10 cellular contexts compared by ENCODE assay signal in the genomic region with DNA sequence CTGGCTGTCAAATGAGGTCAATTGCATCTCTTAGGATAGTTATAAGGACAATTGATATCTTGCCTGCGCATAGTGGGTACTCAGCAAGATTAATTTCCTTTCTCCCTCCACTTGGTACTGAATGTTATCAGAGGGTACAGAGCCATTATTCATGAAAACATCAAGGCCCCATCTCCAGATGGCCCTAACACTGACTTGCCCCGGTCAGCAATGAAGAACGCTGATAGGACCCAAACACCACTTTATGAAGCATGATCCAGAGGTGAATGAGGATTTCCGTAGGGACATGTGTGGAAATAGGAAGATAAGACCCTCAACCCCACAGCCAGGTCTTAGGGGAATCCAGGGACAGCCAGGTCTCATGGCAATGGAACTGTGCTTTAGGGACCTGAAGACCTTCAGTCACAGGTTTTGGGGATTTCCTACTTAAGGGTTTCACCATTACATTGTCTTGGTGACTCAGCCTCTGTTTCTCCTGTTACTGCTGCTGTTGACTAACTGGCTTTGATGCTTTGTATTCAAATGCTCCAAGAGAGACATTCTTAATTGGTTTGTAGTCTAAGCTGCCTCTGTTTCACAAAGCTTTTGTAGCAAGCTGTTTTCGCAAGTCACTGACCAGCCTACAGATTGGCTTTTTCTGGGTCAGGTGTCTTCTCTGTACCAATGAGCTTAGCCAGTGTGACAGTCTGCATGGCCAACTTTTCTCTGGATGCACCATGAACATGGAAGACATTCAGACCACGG. TPM values are rescaled to one million over a fixed set of nuclear protein-coding genes. Genes with fewer than 3 reads are reported as not detected.
DNase-seq lines count a peak whose midpoint lies in the region; ATAC-seq and TF ChIP-seq lines count a peak whose summit lies in the region.
"Had no signal": no experiment of that assay in that cellular context is flagged by ENCODE, and none has a peak within 500 bp of the region (broad histone marks: within the 10 kb centered on the region; RNA-seq: fewer than 3 reads in every experiment).

No MANE protein-coding gene starts in this region.

- WGBS in esophagus, 2 donors = 92 to 95% methylated on average over 6 of the region's 6 CpGs

- no peak overlapping the region for H3K27ac Mint-ChIP-seq in endothelial cell (ENCODE audit: unreplicated experiment)
- H3K27ac Mint-ChIP-seq: dendritic cell treated with granulocyte-macrophage colony-stimulating factor and Interleukin-4, amounts not matched to agents 40 ng/mL and 50 ng/mL, for 4 days had no signal

- H3K27me3 Mint-ChIP-seq in endothelial cell (ENCODE audit: unreplicated experiment) = no peaks in the 10 kb centered on the region
- H3K27me3 Mint-ChIP-seq: dendritic cell treated with granulocyte-macrophage colony-stimulating factor and Interleukin-4, amounts not matched to agents 40 ng/mL and 50 ng/mL, for 4 days had no signal

- CTCF ChIA-PET in HEK293T (lab: Yijun Ruan, JAX) = no interaction called here

- H3K4me1 ChIP-seq in esophagus (ENCODE audit: control insufficient read depth in 2 of 2, insufficient read depth in 2 of 2, low read length in 1 of 2) = peaks cover 2 to 7% of the 10 kb centered on the region in 2 donors

- ATAC-seq in GM19463 (IDR thresholded peaks at IDR 0.05; ENCODE audit: unreplicated experiment) = peak; percentile 84

- no peaks in the 10 kb centered on the region for H3K27me3 ChIP-seq in esophagus (ENCODE audit: control insufficient read depth in 1 of 2, insufficient read depth in 2 of 2, low read length in 2 of 2)

- H3K4me1 Mint-ChIP-seq in endothelial cell (ENCODE audit: unreplicated experiment) = peaks cover 18% of the 10 kb centered on the region

- H3K9me3 ChIP-seq in esophagus (ENCODE audit: control insufficient read depth in 2 of 2, insufficient read depth in 1 of 2, low read depth in 1 of 2, low read length in 1 of 2) = no peaks in the 10 kb centered on the region

- in situ Hi-C loops in Caki2 (cut with HindIII; ENCODE audit: low pct_unique_long_range_greater_than_20kb, low sequenced_read_pairs) = no loop called here

- no peak overlapping the region for H3K4me3 Mint-ChIP-seq in endothelial cell (ENCODE audit: unreplicated experiment)
- H3K4me3 Mint-ChIP-seq: dendritic cell treated with granulocyte-macrophage colony-stimulating factor and Interleukin-4, amounts not matched to agents 40 ng/mL and 50 ng/mL, for 4 days had no signal

- no peaks in the 10 kb centered on the region for H3K36me3 ChIP-seq in esophagus (ENCODE audit: control insufficient read depth in 2 of 2, insufficient read depth in 2 of 2, low read length in 1 of 2)

- no peaks in the 10 kb centered on the region for H3K36me3 Mint-ChIP-seq in endothelial cell (ENCODE audit: low read depth, unreplicated experiment)

- no peaks in the 10 kb centered on the region for H3K9me3 Mint-ChIP-seq in endothelial cell (ENCODE audit: unreplicated experiment)
- H3K9me3 Mint-ChIP-seq: dendritic cell treated with granulocyte-macrophage colony-stimulating factor and Interleukin-4, amounts not matched to agents 40 ng/mL and 50 ng/mL, for 4 days had no signal

- peak; percentile 14 for DNase-seq in Caki2 (ENCODE audit: low read depth)
- DNase-seq in RKO (ENCODE audit: low spot score) = peak; percentile 13
- DNase-seq in HEK293T (ENCODE audit: extremely low spot score) = no peak
- DNase-seq in GM19240 (ENCODE audit: insufficient read length, low spot score) = no peak
- DNase-seq in endothelial cell (ENCODE audit: low spot score) = no peak
- DNase-seq in NCI-H510A (lab: John Stamatoyannopoulos, UW) = no peak
- DNase-seq: retina had no signal

- POLR2A ChIA-PET in HEK293T (lab: Yijun Ruan, JAX) = no interaction called here

- H3K4me3 ChIP-seq in esophagus (ENCODE audit: low read depth in 1 of 2, low read length in 2 of 2) = no peak overlapping the region

- no peak for TF ChIP-seq CTCF in endothelial cell (IDR thresholded peaks at IDR 0.05; ENCODE audit: unreplicated experiment)

- peak overlapping the region; percentile 41 to 78 for H3K27ac ChIP-seq in esophagus (ENCODE audit: low read depth in 2 of 2, low read length in 1 of 2)

TF ChIP-seq in HEK293T, 16 proteins besides CTCF, POLR2A, EP300 and RAD21:
- no peak for TF ChIP-seq SUZ12 (IDR thresholded peaks at IDR 0.05)
- no peak for TF ChIP-seq HDGF (IDR thresholded peaks at IDR 0.05; ENCODE audit: borderline replicate concordance)
- TF ChIP-seq FOXA1 (IDR thresholded peaks at IDR 0.05) = no peak
- TF ChIP-seq CTBP1 (IDR thresholded peaks at IDR 0.05; ENCODE audit: borderline replicate concordance) = no peak
- TF ChIP-seq FOXK2 (IDR thresholded peaks at IDR 0.05) = no peak
- no peak for TF ChIP-seq BHLHE40 (IDR thresholded peaks at IDR 0.05; ENCODE audit: borderline replicate concordance)
- TF ChIP-seq NFRKB (IDR thresholded peaks at IDR 0.05) = no peak
- no peak for TF ChIP-seq TARDBP (IDR thresholded peaks at IDR 0.05)
- TF ChIP-seq ZNF384 (IDR thresholded peaks at IDR 0.05) = no peak
- TF ChIP-seq ARNT (IDR thresholded peaks at IDR 0.05) = no peak
- no peak for TF ChIP-seq PKNOX1 (IDR thresholded peaks at IDR 0.05)
- TF ChIP-seq L3MBTL2 (conservative IDR thresholded peaks at IDR 0.05) = no peak
- no peak for TF ChIP-seq FOXM1 (IDR thresholded peaks at IDR 0.05; ENCODE audit: borderline replicate concordance)
- TF ChIP-seq SP1 (IDR thresholded peaks at IDR 0.05) = no peak
- TF ChIP-seq LEF1 (IDR thresholded peaks at IDR 0.05; ENCODE audit: borderline replicate concordance) = no peak
- TF ChIP-seq ELF4 (IDR thresholded peaks at IDR 0.05) = no peak
TF ChIP-seq in HEK293T: peak in this region for 0.

RNA-seq across cellular contexts. Expression of gene IQGAP2, which starts 35.3 kb away (rescaled TPM):
- total RNA-seq in Caki2 (2014; rRNA removed; shearing (Covaris generic); ENCODE audit: low replicate concordance) = 0.20 TPM in 1 of 2 replicates, not detected in the other
- 1 to 10 TPM; 1.4 to 2.0 TPM for polyA plus RNA-seq in esophagus
- total RNA-seq in endothelial cell (ENCODE audit: unreplicated experiment) = 43.4 TPM

Comparison
In these comparisons a context has a peak if more than half of its experiments do, and no peak if none do; other contexts are left out.
1. DNase-seq: peak in Caki2 (single experiment) and RKO (single experiment); none in HEK293T (single experiment), GM19240 (single experiment), endothelial cell (single experiment) and NCI-H510A (single experiment).
2. RNA of gene IQGAP2, which starts 35.3 kb away (total RNA-seq): 43.4 TPM in endothelial cell (single experiment); 0.20 TPM in Caki2; every median in the first group is over 10 times any median in the second.